ENCODE assay signal across 10 cellular contexts in genomic region chr4:78638324-78639172, GRCh38.
DNase-seq lines count a peak whose midpoint lies in the region; ATAC-seq and TF ChIP-seq lines count a peak whose summit lies in the region.
"Had no signal": no experiment of that assay in that cellular context is flagged by ENCODE, and none has a peak within 500 bp of the region (broad histone marks: within the 10 kb centered on the region; RNA-seq: fewer than 3 reads in every experiment).

No MANE protein-coding gene starts in this region.

- WGBS in suprapubic skin: 66% methylated on average over 4 of the region's 4 CpGs

- TF ChIP-seq POLR2A in erythroblast (IDR thresholded peaks at IDR 0.05; ENCODE audit: low read length): no peak
- no peak for TF ChIP-seq POLR2A in suprapubic skin (IDR thresholded peaks at IDR 0.05)

- peaks cover 29% of the 10 kb centered on the region for H3K4me1 ChIP-seq in suprapubic skin
- H3K4me1 ChIP-seq: SJSA1 had no signal

- no peak overlapping the region for H3K27ac ChIP-seq in suprapubic skin
- H3K27ac ChIP-seq: left ventricle myocardium inferior, SJSA1 had no signal

- ATAC-seq in GM18861 (IDR thresholded peaks at IDR 0.05; ENCODE audit: unreplicated experiment): peak; percentile 61
- peak; percentile 82 for ATAC-seq in GM21717 (IDR thresholded peaks at IDR 0.05; ENCODE audit: unreplicated experiment)
- peak; percentile 82 for ATAC-seq in HG03571 (IDR thresholded peaks at IDR 0.05; ENCODE audit: unreplicated experiment)

- no peak overlapping the region for H3K4me3 ChIP-seq in suprapubic skin
- H3K4me3 ChIP-seq: left ventricle myocardium inferior, SJSA1 had no signal

- no peaks in the 10 kb centered on the region for H3K9me3 ChIP-seq in suprapubic skin
- H3K9me3 ChIP-seq: left ventricle myocardium inferior, SJSA1 had no signal

- TF ChIP-seq CTCF in suprapubic skin (IDR thresholded peaks at IDR 0.05): no peak

- no peak for TF ChIP-seq EP300 in suprapubic skin (IDR thresholded peaks at IDR 0.05)

- no peaks in the 10 kb centered on the region for H3K36me3 ChIP-seq in suprapubic skin
- H3K36me3 ChIP-seq: left ventricle myocardium inferior, SJSA1 had no signal

- no peaks in the 10 kb centered on the region for H3K27me3 ChIP-seq in suprapubic skin
- H3K27me3 ChIP-seq: SJSA1 had no signal

- DNase-seq in erythroblast (lab: John Stamatoyannopoulos, UW): peak; percentile 41 to 64
- no peak for DNase-seq in cortex of kidney (lab: John Stamatoyannopoulos, UW)
- DNase-seq in NCI-H748 (lab: John Stamatoyannopoulos, UW; ENCODE audit: unreplicated experiment): no peak
- DNase-seq in GF-D8 (lab: John Stamatoyannopoulos, UW): no peak
- DNase-seq in suprapubic skin (ENCODE audit: low spot score in 2 of 2): no peak
- DNase-seq: left ventricle myocardium inferior had no signal

Comparison
In these comparisons a context has a peak if more than half of its experiments do, and no peak if none do; other contexts are left out.
1. DNase-seq: peak in erythroblast (2 of 2); none in cortex of kidney (single experiment), NCI-H748 (single experiment), GF-D8 (single experiment) and suprapubic skin (0 of 2).
2. Peak in every context shown above with its lines, with median percentiles within 50 percentile points of each other: ATAC-seq.